ENCODE assay signal across 1 cellular context in genomic region chr7:2785071-2785500, GRCh38.
A peak's percentile ranks its signal among the peaks of the same experiment; 100 is the strongest.
TF ChIP-seq lines count a peak whose summit lies in the region.

No MANE protein-coding gene starts in this region.

TF ChIP-seq in GM12878, 131 proteins besides CTCF, POLR2A, EP300 and RAD21 (continued from another document and continues in another):
- TF ChIP-seq E4F1 (IDR thresholded peaks at IDR 0.05; ENCODE audit: borderline replicate concordance, partially characterized antibody) (no peak), SUPT20H (IDR thresholded peaks at IDR 0.05; ENCODE audit: borderline replicate concordance, control insufficient read depth, low read depth, low read length) (no peak), BACH1 (IDR thresholded peaks at IDR 0.05; ENCODE audit: borderline replicate concordance) (no peak), ETV6 (conservative IDR thresholded peaks at IDR 0.05 in 1 of 2, IDR thresholded peaks at IDR 0.05 in 1 of 2; ENCODE audit: borderline replicate concordance in 1 of 2, low read depth in 1 of 2) (0 out of 4 replicates have a peak, but pooled peaks of 1 of the 2 experiments have one; percentile 31), CHD1 (IDR thresholded peaks at IDR 0.05; ENCODE audit: low read depth, low read length) (no peak), SP1 (IDR thresholded peaks at IDR 0.05; ENCODE audit: low read depth, low read length) (no peak), FOXM1 (IDR thresholded peaks at IDR 0.05; ENCODE audit: low read depth, low read length) (0 out of 2 replicates have a peak, but pooled peaks have one; percentile 58), NBN (IDR thresholded peaks at IDR 0.05) (no peak), TCF12 (IDR thresholded peaks at IDR 0.05; ENCODE audit: low read depth, low read length) (no peak), CBX5 (IDR thresholded peaks at IDR 0.05; ENCODE audit: low read depth) (no peak), ATF3 (IDR thresholded peaks at IDR 0.05; ENCODE audit: borderline replicate concordance, extremely low read depth, low read depth, low read length) (no peak), SMAD1 (IDR thresholded peaks at IDR 0.05; ENCODE audit: low read depth, partially characterized antibody) (no peak), SMC3 (IDR thresholded peaks at IDR 0.05; ENCODE audit: borderline replicate concordance, low read length) (no peak), ZBTB4 (CRISPR knock-in tag; IDR thresholded peaks at IDR 0.05) (no peak), MXI1 (IDR thresholded peaks at IDR 0.05; ENCODE audit: low read depth, low read length) (no peak), SMAD5 (IDR thresholded peaks at IDR 0.05; ENCODE audit: low read depth) (no peak), MAX (IDR thresholded peaks at IDR 0.05; ENCODE audit: low read depth, low read length) (no peak), FOS (IDR thresholded peaks at IDR 0.05; ENCODE audit: borderline replicate concordance, extremely low read depth, insufficient read length) (no peak), HDGF (IDR thresholded peaks at IDR 0.05) (no peak), CUX1 (IDR thresholded peaks at IDR 0.05; ENCODE audit: insufficient replicate concordance, low read depth, low read length) (no peak), RBBP5 (conservative IDR thresholded peaks at IDR 0.05) (no peak), NR2C2 (IDR thresholded peaks at IDR 0.05; ENCODE audit: borderline replicate concordance, control insufficient read depth, insufficient read length, low read depth) (no peak), SKIL (IDR thresholded peaks at IDR 0.05; ENCODE audit: low read depth, poor library complexity, severe bottlenecking) (peak; percentile 84), MEF2A (IDR thresholded peaks at IDR 0.05; ENCODE audit: insufficient read depth, low read depth, low read length) (peak; percentile 44; the same call in 1 of the 2 replicates), SUZ12 (IDR thresholded peaks at IDR 0.05; ENCODE audit: unreplicated experiment) (no peak), LARP7 (IDR thresholded peaks at IDR 0.05) (no peak), ZNF207 (IDR thresholded peaks at IDR 0.05; ENCODE audit: borderline replicate concordance) (no peak), ZNF592 (IDR thresholded peaks at IDR 0.05) (no peak), USF1 (IDR thresholded peaks at IDR 0.05; ENCODE audit: borderline replicate concordance, extremely low read length, insufficient read depth, low read depth, low read length) (no peak), RCOR1 (conservative IDR thresholded peaks at IDR 0.05; ENCODE audit: low read depth, low read length) (no peak), ZNF687 (IDR thresholded peaks at IDR 0.05) (0 out of 2 replicates have a peak, but pooled peaks have one; percentile 30), ATF7 (IDR thresholded peaks at IDR 0.05; ENCODE audit: low read depth) (peak; percentile 43; the same call in 1 of the 2 replicates)
